Comparison of ENCODE assay signal across 12 cellular contexts in genomic region chr3:72487946-72488735, GRCh38. TPM values are rescaled to one million over a fixed set of nuclear protein-coding genes. Genes with fewer than 3 reads are reported as not detected.
DNase-seq lines count a peak whose midpoint lies in the region; ATAC-seq and TF ChIP-seq lines count a peak whose summit lies in the region.
"Had no signal": no experiment of that assay in that cellular context is flagged by ENCODE, and none has a peak within 500 bp of the region (broad histone marks: within the 10 kb centered on the region; RNA-seq: fewer than 3 reads in every experiment).

No MANE protein-coding gene starts in this region.

- H3K4me3 ChIP-seq in NT2/D1 (ENCODE audit: insufficient read length, low read depth) (peak overlapping the region; percentile 2), fibroblast of the aortic adventitia (ENCODE audit: low read depth, low read length) (no peak overlapping the region), upper lobe of right lung (no peak overlapping the region)

- intact Hi-C loops in upper lobe of right lung (cut with DNase I) = no loop called here

- peaks cover 8 to 10% of the 10 kb centered on the region in 2 donors for H3K9me3 Mint-ChIP-seq in activated naive CD4-positive, alpha-beta T cell treated with anti-CD3 and anti-CD28 coated beads, Interleukin-2, amount 50 U/mL, for 72 hours

- peaks cover 10 to 32% of the 10 kb centered on the region in 2 donors for H3K36me3 Mint-ChIP-seq in activated naive CD4-positive, alpha-beta T cell treated with anti-CD3 and anti-CD28 coated beads, Interleukin-2, amount 50 U/mL, for 72 hours

- no peak for DNase-seq in activated naive CD4-positive, alpha-beta T cell treated with anti-CD3 and anti-CD28 coated beads, Interleukin-2, amount 50 U/mL, for 72 hours (ENCODE audit: low spot score in 2 of 2)
- no peak for DNase-seq in activated naive CD4-positive, alpha-beta T cell treated with Interleukin-2 at 50 U/mL for 16 hours
- DNase-seq in NT2/D1 (ENCODE audit: low read depth, low spot score) (no peak), fibroblast of the aortic adventitia (ENCODE audit: low read depth) (peak; percentile 10), upper lobe of right lung (no peak)
- DNase-seq: activated B cell treated with CpG ODN at 0.5 μM for 24 hours, NCI-H1092 treated with DMSO at 0.1 percent for 48 hours, small intestine had no signal

- H3K9me3 ChIP-seq in NT2/D1 (ENCODE audit: insufficient read depth, low read length) = no peaks in the 10 kb centered on the region
- H3K9me3 ChIP-seq in upper lobe of right lung = no peaks in the 10 kb centered on the region

- H3K27ac Mint-ChIP-seq in activated naive CD4-positive, alpha-beta T cell treated with anti-CD3 and anti-CD28 coated beads, Interleukin-2, amount 50 U/mL, for 72 hours = peak overlapping the region; percentile 60 to 70
- H3K27ac Mint-ChIP-seq: activated B cell treated with CpG ODN at 0.5 μM for 24 hours, memory B cell had no signal

- no peak for ATAC-seq in activated naive CD4-positive, alpha-beta T cell treated with anti-CD3 and anti-CD28 coated beads, Interleukin-2, amount 50 U/mL, for 72 hours
- ATAC-seq in upper lobe of right lung (peak; percentile 64), HG03139 (IDR thresholded peaks at IDR 0.05; ENCODE audit: unreplicated experiment) (no peak), HG03135 (IDR thresholded peaks at IDR 0.05; ENCODE audit: unreplicated experiment) (no peak), HG03442 (IDR thresholded peaks at IDR 0.05; ENCODE audit: unreplicated experiment) (no peak)

- H3K27ac ChIP-seq in upper lobe of right lung = peak overlapping the region; percentile 31

- H3K4me1 ChIP-seq in NT2/D1 (ENCODE audit: insufficient read depth, insufficient read length) (peaks cover 21% of the 10 kb centered on the region), upper lobe of right lung (peaks cover 24% of the 10 kb centered on the region)

- TF ChIP-seq CTCF in fibroblast of the aortic adventitia (IDR thresholded peaks at IDR 0.05; ENCODE audit: insufficient read depth, low read length) (no peak), upper lobe of right lung (IDR thresholded peaks at IDR 0.05) (no peak)

- no peaks in the 10 kb centered on the region for H3K27me3 ChIP-seq in NT2/D1 (ENCODE audit: insufficient read depth, insufficient read length)
- no peaks in the 10 kb centered on the region for H3K27me3 ChIP-seq in upper lobe of right lung

- H3K9ac ChIP-seq in NT2/D1 (ENCODE audit: insufficient read length, low read depth) = peak overlapping the region; percentile 44

- no peaks in the 10 kb centered on the region for H3K36me3 ChIP-seq in NT2/D1 (ENCODE audit: insufficient read depth, insufficient read length, low read length)
- H3K36me3 ChIP-seq in upper lobe of right lung = no peaks in the 10 kb centered on the region

RNA-seq across cellular contexts. Expression of gene RYBP, which starts 41.7 kb away (rescaled TPM):
- 10 to 100 TPM; 15.9 to 36.6 TPM for total RNA-seq in activated naive CD4-positive, alpha-beta T cell treated with anti-CD3 and anti-CD28 coated beads, Interleukin-2, amount 50 U/mL, for 72 hours
- 3.6 and 10.1 TPM in 2 replicates for total RNA-seq in fibroblast of the aortic adventitia (ENCODE audit: low replicate concordance)
- total RNA-seq in upper lobe of right lung = 22.5 TPM
